8 cellular contexts compared by ENCODE assay signal in the genomic region with DNA sequence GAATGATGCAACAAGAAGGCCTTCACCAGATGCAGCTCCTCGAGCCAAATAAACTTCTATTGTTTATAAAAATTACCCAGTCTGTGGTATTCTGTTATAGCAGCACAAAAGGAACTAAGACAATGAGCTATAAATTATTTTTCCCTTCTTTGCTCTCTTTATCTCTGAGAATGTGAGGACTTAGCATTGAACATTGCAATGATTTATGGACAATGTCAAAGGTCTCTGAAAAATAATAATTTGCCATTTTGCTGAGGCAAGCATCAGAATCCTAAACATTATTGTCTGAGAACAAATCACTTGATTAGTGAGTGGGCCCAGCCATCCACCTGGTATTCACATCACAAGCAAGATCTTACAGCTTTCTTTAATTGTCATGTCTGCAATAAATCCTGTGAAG.
"Had no signal": no experiment of that assay in that cellular context is flagged by ENCODE, and none has a peak within 500 bp of the region (broad histone marks: within the 10 kb centered on the region; RNA-seq: fewer than 3 reads in every experiment).

No MANE protein-coding gene starts in this region.

- H3K4me3 ChIP-seq: GM12878 had no signal

- DNase-seq: GDM1, GF-D8 had no signal

- ATAC-seq: GM12878 had no signal

- FAIRE-seq: G401.6, GM12878, GM12891, GM12892, GM18507, GM19239 had no signal
